In genomic region chr14:103890836-103891666, GRCh38 we compare ENCODE assay signal across 1 cellular context.
TF ChIP-seq lines count a peak whose summit lies in the region.

No MANE protein-coding gene starts in this region.

TF ChIP-seq in HepG2, 621 proteins besides CTCF, POLR2A, EP300 and RAD21 (continued from another document and continues in another):
- TF ChIP-seq KDM3A (CRISPR knock-in tag; IDR thresholded peaks at IDR 0.05; ENCODE audit: low read depth) (peak; percentile 11; the same call in 1 of the 2 replicates), CC2D1A (CRISPR knock-in tag; IDR thresholded peaks at IDR 0.05) (no peak), ZKSCAN5 (CRISPR knock-in tag; IDR thresholded peaks at IDR 0.05) (no peak), MYC (CRISPR knock-in tag; IDR thresholded peaks at IDR 0.05; ENCODE audit: borderline replicate concordance) (peak; percentile 46; the same call in 1 of the 2 replicates), KLF11 (CRISPR knock-in tag; IDR thresholded peaks at IDR 0.05) (no peak), AFF4 (CRISPR knock-in tag; IDR thresholded peaks at IDR 0.05) (no peak), ZNF101 (CRISPR knock-in tag; IDR thresholded peaks at IDR 0.05; ENCODE audit: borderline replicate concordance, low read depth) (no peak), ZMAT5 (CRISPR knock-in tag; IDR thresholded peaks at IDR 0.05; ENCODE audit: borderline replicate concordance, low read depth) (no peak), CREBL2 (CRISPR knock-in tag; IDR thresholded peaks at IDR 0.05; ENCODE audit: borderline replicate concordance) (no peak), ATF7 (IDR thresholded peaks at IDR 0.05) (no peak), ATF7 (CRISPR knock-in tag; IDR thresholded peaks at IDR 0.05) (no peak), MNT (IDR thresholded peaks at IDR 0.05) (no peak), ZNF670 (CRISPR knock-in tag; IDR thresholded peaks at IDR 0.05; ENCODE audit: borderline replicate concordance) (no peak), ZNF550 (CRISPR knock-in tag; IDR thresholded peaks at IDR 0.05; ENCODE audit: borderline replicate concordance) (peak; percentile 13; the same call in 1 of the 2 replicates), RORA (CRISPR knock-in tag; IDR thresholded peaks at IDR 0.05) (no peak), MTA1 (CRISPR knock-in tag; IDR thresholded peaks at IDR 0.05; ENCODE audit: borderline replicate concordance) (peak; percentile 34; the same call in 1 of the 2 replicates), HNRNPUL1 (IDR thresholded peaks at IDR 0.05; ENCODE audit: low read depth, low read length) (no peak), TFDP1 (CRISPR knock-in tag; IDR thresholded peaks at IDR 0.05; ENCODE audit: borderline replicate concordance) (no peak), ZNF234 (CRISPR knock-in tag; conservative IDR thresholded peaks at IDR 0.05) (no peak), ZBTB20 (CRISPR knock-in tag; IDR thresholded peaks at IDR 0.05; ENCODE audit: borderline replicate concordance, low read depth) (0 out of 2 replicates have a peak, but pooled peaks have one; percentile 21), NFE2L2 (IDR thresholded peaks at IDR 0.05; ENCODE audit: low read length) (no peak), ZNF329 (CRISPR knock-in tag; IDR thresholded peaks at IDR 0.05; ENCODE audit: low read depth) (no peak), ZNF607 (CRISPR knock-in tag; IDR thresholded peaks at IDR 0.05; ENCODE audit: borderline replicate concordance) (no peak), ZNF326 (CRISPR knock-in tag; IDR thresholded peaks at IDR 0.05; ENCODE audit: borderline replicate concordance) (no peak), ZNF678 (CRISPR knock-in tag; IDR thresholded peaks at IDR 0.05) (no peak), ZKSCAN8 (CRISPR knock-in tag; IDR thresholded peaks at IDR 0.05; ENCODE audit: borderline replicate concordance) (no peak), SALL2 (CRISPR knock-in tag; IDR thresholded peaks at IDR 0.05) (0 out of 2 replicates have a peak, but pooled peaks have one; percentile 38), CCAR2 (optimal IDR thresholded peaks at IDR 0.05; ENCODE audit: low read depth, low read length) (no peak), MEIS2 (CRISPR knock-in tag; IDR thresholded peaks at IDR 0.05) (0 out of 2 replicates have a peak, but pooled peaks have one; percentile 43), HHEX (CRISPR knock-in tag; IDR thresholded peaks at IDR 0.05) (no peak), SP4 (CRISPR knock-in tag; IDR thresholded peaks at IDR 0.05) (no peak), JUND (CRISPR knock-in tag; IDR thresholded peaks at IDR 0.05) (no peak), ZNF383 (CRISPR knock-in tag; IDR thresholded peaks at IDR 0.05; ENCODE audit: borderline replicate concordance) (no peak), POLR2AphosphoS5 (IDR thresholded peaks at IDR 0.05; ENCODE audit: low read depth, low read length) (no peak), ZNF761 (CRISPR knock-in tag; conservative IDR thresholded peaks at IDR 0.05) (no peak), ZBTB43 (CRISPR knock-in tag; conservative IDR thresholded peaks at IDR 0.05) (no peak), KAT2B (IDR thresholded peaks at IDR 0.05; ENCODE audit: borderline replicate concordance, low read depth, low read length) (no peak), CEBPB (IDR thresholded peaks at IDR 0.05; ENCODE audit: borderline replicate concordance, low read depth, low read length) (no peak), FOXJ3 (CRISPR knock-in tag; IDR thresholded peaks at IDR 0.05; ENCODE audit: borderline replicate concordance) (no peak), THYN1 (CRISPR knock-in tag; IDR thresholded peaks at IDR 0.05; ENCODE audit: borderline replicate concordance, low read depth) (no peak), ZNF142 (CRISPR knock-in tag; IDR thresholded peaks at IDR 0.05) (0 out of 2 replicates have a peak, but pooled peaks have one; percentile 37), ETV5 (CRISPR knock-in tag; IDR thresholded peaks at IDR 0.05; ENCODE audit: borderline replicate concordance) (peak; percentile 36; the same call in 1 of the 2 replicates), STAG1 (CRISPR knock-in tag; IDR thresholded peaks at IDR 0.05) (no peak), ZBTB14 (CRISPR knock-in tag; IDR thresholded peaks at IDR 0.05) (no peak), AGO1 (IDR thresholded peaks at IDR 0.05; ENCODE audit: low read depth, low read length, poor library complexity, severe bottlenecking) (no peak), RFXAP (CRISPR knock-in tag; IDR thresholded peaks at IDR 0.05; ENCODE audit: borderline replicate concordance) (0 out of 2 replicates have a peak, but pooled peaks have one; percentile 53), BRCA1 (CRISPR knock-in tag; IDR thresholded peaks at IDR 0.05) (0 out of 2 replicates have a peak, but pooled peaks have one; percentile 48), E2F2 (CRISPR knock-in tag; IDR thresholded peaks at IDR 0.05; ENCODE audit: borderline replicate concordance) (no peak), ZBTB34 (CRISPR knock-in tag; IDR thresholded peaks at IDR 0.05) (no peak), ZNF737 (CRISPR knock-in tag; IDR thresholded peaks at IDR 0.05; ENCODE audit: borderline replicate concordance) (no peak)
